ENCODE assay signal across 12 cellular contexts in the genomic region with DNA sequence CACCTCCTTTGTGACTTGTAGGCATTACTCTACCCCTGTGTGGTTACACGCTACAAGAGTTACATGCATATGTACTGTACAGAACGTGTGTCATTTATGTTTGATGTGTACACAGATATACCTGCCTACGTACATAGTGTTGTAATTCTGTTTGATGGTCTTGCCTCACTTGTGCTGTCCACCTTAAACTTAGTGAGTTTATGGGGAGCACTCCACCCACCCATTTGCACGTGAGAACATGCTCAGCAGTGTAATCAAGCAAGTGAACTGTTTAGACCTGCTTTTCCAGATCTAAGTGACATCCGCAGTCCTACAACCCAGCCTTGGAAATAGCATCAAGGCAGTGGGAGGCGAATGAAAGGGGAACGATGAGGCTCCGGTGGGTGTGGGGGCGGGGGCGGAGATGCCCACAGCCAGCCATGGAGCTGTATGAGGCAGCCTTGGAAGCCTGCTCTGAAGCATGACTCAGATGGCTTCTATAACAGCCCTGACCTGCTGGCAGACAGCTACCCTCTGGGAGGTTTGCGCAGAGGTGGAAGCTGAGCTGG. TPM values are rescaled to one million over a fixed set of nuclear protein-coding genes. Genes with fewer than 3 reads are reported as not detected.
DNase-seq lines count a peak whose midpoint lies in the region; TF ChIP-seq lines count a peak whose summit lies in the region.
"Had no signal": no experiment of that assay in that cellular context is flagged by ENCODE, and none has a peak within 500 bp of the region (broad histone marks: within the 10 kb centered on the region; RNA-seq: fewer than 3 reads in every experiment).

No MANE protein-coding gene starts in this region.

- no TSS peak for BruUV-seq in OCI-LY7 (replicated peaks; lab: Mats Ljungman, UMichigan)

- H3K27ac ChIP-seq in dorsolateral prefrontal cortex (peak overlapping the region in 32 of 59 donors; percentile 6 to 73 (median 42)), OCI-LY7 (ENCODE audit: low read depth, low read length, poor library complexity, severe bottlenecking) (no peak overlapping the region), neuronal stem cell (replicated peaks; ENCODE audit: low read length) (no peak overlapping the region)
- H3K27ac ChIP-seq: parathyroid adenoma had no signal

- intact Hi-C loops in CD14-positive monocyte (cut with micrococcal nuclease) = no loop called here
- intact Hi-C loops in dorsolateral prefrontal cortex (cut with DNase I) = no loop called here
- intact Hi-C loops in OCI-LY7 (cut with micrococcal nuclease; ENCODE audit: unreplicated experiment) = no loop called here

- no peaks in the 10 kb centered on the region for H4K20me1 ChIP-seq in OCI-LY7 (ENCODE audit: insufficient read depth, low read length)

- no peak overlapping the region for H3K18ac ChIP-seq in neuronal stem cell (ENCODE audit: low read length)

- H3K27me3 ChIP-seq in dorsolateral prefrontal cortex = no peaks in the 10 kb centered on the region
- H3K27me3 ChIP-seq in neuronal stem cell (ENCODE audit: control insufficient read depth in 3 of 3, insufficient read depth in 3 of 3, low read depth in 1 of 3, low read length in 3 of 3) = no peaks in the 10 kb centered on the region

- CTCF ChIA-PET in OCI-LY7 (lab: Charles Lee; ENCODE audit: unreplicated experiment) = interaction anchor here (0.5 kb wide), 1 partner anchor 106 kb away, joined by 4 read pairs; no protein-coding TSS in a partner anchor

- no peak overlapping the region for H3K4ac ChIP-seq in neuronal stem cell (ENCODE audit: low read length)

- peak overlapping the region in 5 of 7 donors; percentile 16 to 61 (median 54) for H3K27ac Mint-ChIP-seq in CD14-positive monocyte
- H3K27ac Mint-ChIP-seq: CD8-positive, alpha-beta T cell had no signal

- no peaks in the 10 kb centered on the region for H3K27me3 Mint-ChIP-seq in CD14-positive monocyte (ENCODE audit: low read depth in 3 of 3)

- no peak overlapping the region for H3K23ac ChIP-seq in neuronal stem cell (ENCODE audit: low read depth, low read length, poor library complexity)

- no peak overlapping the region for H3K14ac ChIP-seq in neuronal stem cell (ENCODE audit: low read length)

- H4K91ac ChIP-seq in neuronal stem cell (ENCODE audit: low read depth, low read length, poor library complexity) = no peak overlapping the region

- H3K4me3 ChIP-seq in dorsolateral prefrontal cortex (no peak overlapping the region), OCI-LY7 (ENCODE audit: low read depth, low read length, poor library complexity, severe bottlenecking) (no peak overlapping the region), neuronal stem cell (ENCODE audit: low read length in 2 of 2) (no peak overlapping the region)

- no peaks in the 10 kb centered on the region for H3K79me2 ChIP-seq in OCI-LY7 (ENCODE audit: insufficient read depth, low read depth, low read length)

- no peak overlapping the region for H3K9ac ChIP-seq in neuronal stem cell (ENCODE audit: low read depth, low read length, poor library complexity)
- H3K9ac ChIP-seq: parathyroid adenoma had no signal

- H3K4me2 ChIP-seq in OCI-LY7 (ENCODE audit: low read length) (no peak overlapping the region), neuronal stem cell (ENCODE audit: insufficient read depth, low read length, poor library complexity, severe bottlenecking) (no peak overlapping the region)

- no peak overlapping the region for H2BK15ac ChIP-seq in neuronal stem cell (ENCODE audit: low read length)

- no peak overlapping the region for H2BK120ac ChIP-seq in neuronal stem cell (ENCODE audit: low read depth, low read length)

- no peak overlapping the region for H2BK5ac ChIP-seq in neuronal stem cell (ENCODE audit: low read length)

- POLR2A ChIA-PET in OCI-LY7 (lab: Charles Lee) = interaction anchor here (0.7 kb wide), 1 partner anchor 12 kb away, joined by 6 read pairs; no protein-coding TSS in a partner anchor

- H2BK12ac ChIP-seq in neuronal stem cell (ENCODE audit: low read length) = no peak overlapping the region

- H3K36me3 ChIP-seq in OCI-LY7 (ENCODE audit: insufficient read depth, low read length) (peaks cover 10% of the 10 kb centered on the region; the same call in 1 of the 2 replicates), neuronal stem cell (replicated peaks in 1 of 2; ENCODE audit: control insufficient read depth in 2 of 2, insufficient read depth in 2 of 2, low read length in 2 of 2) (peaks cover 6 to 15% of the 10 kb centered on the region in 2 donors)

- H3K9me3 ChIP-seq in OCI-LY7 (ENCODE audit: low read length) (no peaks in the 10 kb centered on the region), neuronal stem cell (replicated peaks in 1 of 2; ENCODE audit: control insufficient read depth in 2 of 2, insufficient read depth in 1 of 2, low read depth in 1 of 2, low read length in 2 of 2) (no peaks in the 10 kb centered on the region)

- H3K4me1 ChIP-seq in OCI-LY7 (ENCODE audit: insufficient read depth, low read length, poor library complexity, severe bottlenecking) (no peaks in the 10 kb centered on the region), neuronal stem cell (ENCODE audit: control insufficient read depth in 2 of 2, insufficient read depth in 1 of 2, low read depth in 1 of 2, low read length in 2 of 2) (peaks cover 0 to 3% of the 10 kb centered on the region in 2 donors)
- H3K4me1 ChIP-seq: parathyroid adenoma had no signal

- no peaks in the 10 kb centered on the region for H3K9me2 ChIP-seq in OCI-LY7 (ENCODE audit: insufficient read depth, low read length)

- no peak for DNase-seq in CD14-positive monocyte (ENCODE audit: low spot score)
- DNase-seq in MV-4-11 (lab: John Stamatoyannopoulos, UW) = peak; percentile 53
- DNase-seq in dorsolateral prefrontal cortex = peak in 7 of 10 donors; percentile 21 to 74 (median 56)
- peak in 38 of 56 donors; percentile 5 to 79 (median 40) for DNase-seq in nucleus accumbens (lab: John Stamatoyannopoulos, UW)
- DNase-seq in GM19238 (ENCODE audit: insufficient read length, low spot score) = no peak
- DNase-seq in OCI-LY7 (ENCODE audit: low spot score) = no peak
- no peak for DNase-seq in neuronal stem cell (ENCODE audit: low spot score)
- DNase-seq in H4 (ENCODE audit: low spot score) = no peak
- DNase-seq: activated CD4-positive, alpha-beta T cell treated with anti-CD3 and anti-CD28 coated beads, Interleukin-2, amount 50 U/mL, for 1 hour; CD8-positive, alpha-beta T cell; SHP77 had no signal

- H3K9me3 Mint-ChIP-seq in CD14-positive monocyte = peaks cover 0 to 2% (median 0%) of the 10 kb centered on the region in 7 donors
- H3K9me3 Mint-ChIP-seq: CD8-positive, alpha-beta T cell had no signal

- H3K4me1 Mint-ChIP-seq in CD14-positive monocyte = peaks cover 31% of the 10 kb centered on the region

- H4K8ac ChIP-seq in neuronal stem cell (ENCODE audit: low read depth, low read length) = no peak overlapping the region

- H3K79me1 ChIP-seq in neuronal stem cell (ENCODE audit: low read depth, low read length) = peaks cover 5% of the 10 kb centered on the region

- no CpG with 5 or more reads among the region's 11 CpGs for WGBS in neuronal stem cell (ENCODE audit: extremely low coverage in 2 of 2, insufficient read length in 2 of 2, insufficient replicate concordance in 1 of 2), 2 donors

- no peak overlapping the region for H2AK5ac ChIP-seq in neuronal stem cell (ENCODE audit: low read depth, low read length)

- H2AFZ ChIP-seq in OCI-LY7 (ENCODE audit: low read length) (no peak overlapping the region), neuronal stem cell (ENCODE audit: low read length) (no peak overlapping the region)
- H2AFZ ChIP-seq: parathyroid adenoma had no signal

- H3K4me3 Mint-ChIP-seq in CD14-positive monocyte = no peak overlapping the region
- H3K4me3 Mint-ChIP-seq: CD8-positive, alpha-beta T cell had no signal

- H3K36me3 Mint-ChIP-seq in CD14-positive monocyte = peaks cover 22 to 32% of the 10 kb centered on the region in 2 donors

- TF ChIP-seq CTCF in CD14-positive monocyte (IDR thresholded peaks at IDR 0.05) (no peak), dorsolateral prefrontal cortex (IDR thresholded peaks at IDR 0.05 in 54 of 56, conservative IDR thresholded peaks at IDR 0.05 in 2 of 56; ENCODE audit: low read depth in 1 of 56, partially characterized antibody in 56 of 56) (no peak), OCI-LY7 (conservative IDR thresholded peaks at IDR 0.05; ENCODE audit: low read length) (no peak)

RNA-seq across cellular contexts. Expression of gene SUFU, which starts 52.1 kb away (rescaled TPM):
- polyA plus RNA-seq in CD14-positive monocyte = 1 to 10 TPM; 3.2 to 5.7 TPM
- total RNA-seq in dorsolateral prefrontal cortex (10 to 100 TPM in 119 of 120 experiments, 1 to 10 TPM in 1; 9.6 to 23.5 (median 14.8) TPM), OCI-LY7 (2022) (10.0 and 10.1 TPM in 2 replicates)
- total RNA-seq in OCI-LY7 (2014; rRNA removed; shearing (Covaris generic)) = 1.9 and 4.9 TPM in 2 replicates
- polyA plus RNA-seq in neuronal stem cell (2013, experiment 1 of 2) = 15.6 TPM
- polyA plus RNA-seq in neuronal stem cell (2013, experiment 2 of 2) = 15.2 TPM
- total RNA-seq in H4 (2014; rRNA removed; shearing (Covaris generic)) = 1.7 and 2.8 TPM in 2 replicates

RNA-seq across cellular contexts. Expression of gene ACTR1A, which starts 53.3 kb away (rescaled TPM):
- 10 to 100 TPM; 79.0 to 79.4 TPM for polyA plus RNA-seq in CD14-positive monocyte
- total RNA-seq in dorsolateral prefrontal cortex (100 to 1,000 TPM; 106 to 185 (median 154) TPM), OCI-LY7 (2022) (68.3 and 72.8 TPM in 2 replicates)
- 51.2 and 55.5 TPM in 2 replicates for total RNA-seq in OCI-LY7 (2014; rRNA removed; shearing (Covaris generic))
- 68.5 TPM for polyA plus RNA-seq in neuronal stem cell (2013, experiment 1 of 2)
- polyA plus RNA-seq in neuronal stem cell (2013, experiment 2 of 2) = 66.5 TPM
- 100 and 172 TPM in 2 replicates for total RNA-seq in H4 (2014; rRNA removed; shearing (Covaris generic))

Comparison
In these comparisons a context has a peak if more than half of its experiments do, and no peak if none do; other contexts are left out.
1. DNase-seq: peak in MV-4-11 (single experiment), dorsolateral prefrontal cortex (7 of 10) and nucleus accumbens (38 of 56); none in CD14-positive monocyte (single experiment), GM19238 (single experiment), OCI-LY7 (single experiment), neuronal stem cell (single experiment) and H4 (single experiment).
2. H3K27ac ChIP-seq: peak in dorsolateral prefrontal cortex (32 of 59); none in OCI-LY7 (single experiment) and neuronal stem cell (single experiment).